Comparison of ENCODE assay signal across 20 cellular contexts in genomic region chr17:2924211-2924610, GRCh38.
DNase-seq lines count a peak whose midpoint lies in the region; ATAC-seq, FAIRE-seq and TF ChIP-seq lines count a peak whose summit lies in the region.
"Had no signal": no experiment of that assay in that cellular context is flagged by ENCODE, and none has a peak within 500 bp of the region (broad histone marks: within the 10 kb centered on the region; RNA-seq: fewer than 3 reads in every experiment).

No MANE protein-coding gene starts in this region.

- no peaks in the 10 kb centered on the region for H3K27me3 ChIP-seq in trophoblast cell (ENCODE audit: insufficient read depth, low read length)

- no peak overlapping the region for H4K8ac ChIP-seq in trophoblast cell (ENCODE audit: low read depth, low read length)

- 100% methylated on average over 1 of the region's 10 CpGs for WGBS in trophoblast cell (ENCODE audit: extremely low coverage, insufficient coverage, insufficient read length)

- peaks cover 5% of the 10 kb centered on the region for H3K79me1 ChIP-seq in trophoblast cell (ENCODE audit: low read length)

- H4K91ac ChIP-seq in trophoblast cell (ENCODE audit: low read depth, low read length), result peak overlapping the region; percentile 21

- no peak overlapping the region for H4K12ac ChIP-seq in trophoblast cell (ENCODE audit: low read depth, low read length)

- no peak overlapping the region for H2AFZ ChIP-seq in trophoblast cell (ENCODE audit: insufficient read depth, low read length, poor library complexity)

- H3K79me2 ChIP-seq in trophoblast cell (ENCODE audit: control insufficient read depth, insufficient read depth, low read length, poor library complexity), result peaks cover 2% of the 10 kb centered on the region

- no peak for TF ChIP-seq CTCF in fibroblast of villous mesenchyme (IDR thresholded peaks at IDR 0.05; ENCODE audit: insufficient read depth, low read depth, low read length)

- no peak overlapping the region for H2BK5ac ChIP-seq in trophoblast cell (ENCODE audit: low read depth, low read length, poor library complexity)

- H3K23ac ChIP-seq in trophoblast cell (ENCODE audit: low read length), result no peak overlapping the region

- no peak overlapping the region for H3K4me3 Mint-ChIP-seq in T-helper 17 cell
- H3K4me3 Mint-ChIP-seq: activated T-cell treated with anti-CD3 and anti-CD28 coated beads, Interleukin-2, amount 50 U/mL, for 4 hours; stimulated activated naive CD8-positive, alpha-beta T cell treated with anti-CD3 and anti-CD28 coated beads, Interleukin-15, Interleukin-2, amounts not matched to agents 100 ng/mL and 50 ng/mL, for 24 hours had no signal

- DNase-seq in ELR (ENCODE audit: low read depth) (peak; percentile 2), T-helper 17 cell (no peak), fibroblast of villous mesenchyme (ENCODE audit: low read depth) (peak; percentile 28), trophoblast cell (no peak), cortex of kidney (lab: John Stamatoyannopoulos, UW) (no peak), AG20443 (ENCODE audit: low spot score) (no peak), RCC 7860 (ENCODE audit: low spot score) (no peak), pons (ENCODE audit: low spot score) (no peak)
- DNase-seq: activated CD4-positive, alpha-beta T cell treated with anti-CD3 and anti-CD28 coated beads for 1 hour; activated T-cell treated with anti-CD3 and anti-CD28 coated beads, Interleukin-2, amount 50 U/mL, for 4 hours; amygdala; effector CD8-positive, alpha-beta T cell; GDM1; hypothalamus; midbrain; NCI-H1930; stimulated activated CD4-positive, alpha-beta T cell treated with anti-CD3 and anti-CD28 coated beads, Interleukin-4, amount 100 ng/mL, for 4 hours had no signal

- no peak overlapping the region for H2AK5ac ChIP-seq in trophoblast cell (ENCODE audit: low read length)

- H2BK120ac ChIP-seq in trophoblast cell (ENCODE audit: insufficient read depth, low read length, poor library complexity), result no peak overlapping the region

- no peak overlapping the region for H3K9ac ChIP-seq in trophoblast cell (ENCODE audit: low read length)
- H3K9ac ChIP-seq: KMS-11 had no signal

- H3K27ac ChIP-seq in trophoblast cell (ENCODE audit: low read depth, low read length), result no peak overlapping the region
- H3K27ac ChIP-seq: KMS-11, prostate gland had no signal

- no peaks in the 10 kb centered on the region for H3K9me3 ChIP-seq in T-helper 17 cell (ENCODE audit: control insufficient read depth, low read length, poor library complexity, severe bottlenecking)
- no peaks in the 10 kb centered on the region for H3K9me3 ChIP-seq in trophoblast cell (ENCODE audit: insufficient read depth, low read depth, low read length)
- H3K9me3 ChIP-seq: prostate gland had no signal

- H3K4ac ChIP-seq in trophoblast cell (ENCODE audit: low read depth, low read length), result no peak overlapping the region

- ATAC-seq in T-helper 17 cell, result no peak
- ATAC-seq: activated T-cell treated with anti-CD3 and anti-CD28 coated beads, Interleukin-2, amount 50 U/mL, for 4 hours had no signal

- H2BK12ac ChIP-seq in trophoblast cell (ENCODE audit: low read length), result peak overlapping the region; percentile 38

- H3K4me3 ChIP-seq in fibroblast of villous mesenchyme (ENCODE audit: low read depth, low read length), result no peak overlapping the region
- no peak overlapping the region for H3K4me3 ChIP-seq in trophoblast cell (ENCODE audit: low read depth, low read length)
- H3K4me3 ChIP-seq: prostate gland had no signal

- peaks cover 27% of the 10 kb centered on the region for H3K4me1 Mint-ChIP-seq in T-helper 17 cell

- no peak overlapping the region for H3K14ac ChIP-seq in trophoblast cell (ENCODE audit: low read length)

- FAIRE-seq in RCC 7860 (lab: Jason Lieb, UNC), result no peak

- H3K4me1 ChIP-seq in trophoblast cell (ENCODE audit: control insufficient read depth in 1 of 2, insufficient read depth in 2 of 2, low read length in 2 of 2), result peaks cover 11 to 15% of the 10 kb centered on the region in 2 experiments
- H3K4me1 ChIP-seq: prostate gland had no signal

- H3K36me3 Mint-ChIP-seq in T-helper 17 cell (ENCODE audit: low read depth), result peaks cover 7% of the 10 kb centered on the region

- no peak overlapping the region for H3K18ac ChIP-seq in trophoblast cell (ENCODE audit: low read length)

- H3K27me3 Mint-ChIP-seq in T-helper 17 cell, result no peaks in the 10 kb centered on the region
- H3K27me3 Mint-ChIP-seq: stimulated activated naive CD8-positive, alpha-beta T cell treated with anti-CD3 and anti-CD28 coated beads, Interleukin-15, Interleukin-2, amounts not matched to agents 100 ng/mL and 50 ng/mL, for 24 hours had no signal

- no peak overlapping the region for H3K4me2 ChIP-seq in trophoblast cell (ENCODE audit: low read length)
- H3K4me2 ChIP-seq: KMS-11 had no signal

- no peaks in the 10 kb centered on the region for H3K36me3 ChIP-seq in trophoblast cell (ENCODE audit: control insufficient read depth in 1 of 2, insufficient read depth in 2 of 2, low read length in 2 of 2)
- H3K36me3 ChIP-seq: prostate gland had no signal

- peak overlapping the region; percentile 82 for H3K27ac Mint-ChIP-seq in T-helper 17 cell
- H3K27ac Mint-ChIP-seq: stimulated activated naive CD8-positive, alpha-beta T cell treated with anti-CD3 and anti-CD28 coated beads, Interleukin-15, Interleukin-2, amounts not matched to agents 100 ng/mL and 50 ng/mL, for 24 hours had no signal

Comparison
In these comparisons a context has a peak if more than half of its experiments do, and no peak if none do; other contexts are left out.
1. DNase-seq: peak in ELR (single experiment) and fibroblast of villous mesenchyme (single experiment); none in T-helper 17 cell (0 of 3), trophoblast cell (0 of 2), cortex of kidney (single experiment), AG20443 (single experiment), RCC 7860 (single experiment) and pons (single experiment).